20 cellular contexts compared by ENCODE assay signal in the genomic region with DNA sequence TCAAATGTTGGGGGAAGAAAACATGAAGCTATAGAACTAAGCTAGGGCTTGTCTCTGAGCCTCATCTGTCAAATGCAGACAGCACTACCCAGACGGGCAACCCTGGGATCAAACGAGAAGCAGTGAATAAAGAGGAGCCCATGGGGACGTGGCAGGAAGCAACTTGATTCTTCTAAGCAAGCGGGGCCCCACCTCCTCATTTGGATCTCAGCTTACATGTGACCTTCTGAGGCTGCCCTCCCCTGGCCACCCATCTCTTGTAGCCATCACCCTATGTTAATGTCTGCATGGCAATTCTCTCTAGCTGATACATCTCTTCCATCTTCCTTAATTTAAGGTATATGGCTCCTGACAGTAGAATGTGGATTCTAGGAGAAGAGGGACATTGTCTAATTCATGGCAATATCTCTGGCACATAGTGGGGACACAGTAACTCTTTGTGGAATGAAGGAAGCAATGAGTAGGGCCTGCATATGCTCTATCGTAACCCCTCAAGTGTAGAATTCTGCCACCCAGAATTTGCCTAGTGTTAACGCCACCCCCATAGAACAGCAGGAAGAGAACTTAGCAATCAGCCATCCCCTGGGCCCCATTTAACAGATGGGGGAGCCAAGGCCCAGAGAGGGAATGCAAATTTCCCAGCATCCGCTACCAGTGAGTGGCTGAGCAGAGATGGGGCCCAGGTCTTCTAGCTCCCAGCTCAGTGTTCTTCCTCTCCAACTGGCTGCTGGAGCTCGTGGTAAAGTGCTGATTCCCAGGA.
A peak's percentile ranks its signal among the peaks of the same experiment; 100 is the strongest.
DNase-seq lines count a peak whose midpoint lies in the region; ATAC-seq lines count a peak whose summit lies in the region.
"Had no signal": no experiment of that assay in that cellular context is flagged by ENCODE, and none has a peak within 500 bp of the region (broad histone marks: within the 10 kb centered on the region; RNA-seq: fewer than 3 reads in every experiment).

No MANE protein-coding gene starts in this region.

- CTCF ChIA-PET in activated CD4-positive, alpha-beta memory T cell treated with anti-CD3 and anti-CD28 coated beads for 36 hours (lab: Charles Lee) = no interaction called here

- no peak overlapping the region for H3K27ac Mint-ChIP-seq in activated CD4-positive, alpha-beta memory T cell treated with anti-CD3 and anti-CD28 coated beads for 36 hours
- H3K27ac Mint-ChIP-seq: B cell; CD4-positive, CD25-positive, alpha-beta regulatory T cell had no signal

- peak; percentile 69 for DNase-seq in NCI-H510A treated with DMSO at 0.1 percent for 48 hours (lab: John Stamatoyannopoulos, UW)
- no peak for DNase-seq in NCI-H510A (lab: John Stamatoyannopoulos, UW)
- DNase-seq in NCI-H2171 treated with DMSO at 0.1 percent for 48 hours (lab: John Stamatoyannopoulos, UW) = peak; percentile 92
- DNase-seq in germinal center (ENCODE audit: low spot score) = peak; percentile 41
- DNase-seq in activated CD4-positive, alpha-beta memory T cell treated with anti-CD3 and anti-CD28 coated beads for 36 hours = no peak
- DNase-seq in NCI-H524 treated with DMSO at 0.1 percent for 48 hours (lab: John Stamatoyannopoulos, UW) = no peak
- no peak for DNase-seq in GF-D8 (lab: John Stamatoyannopoulos, UW)
- DNase-seq: Caco-2; CD4-positive, CD25-positive, alpha-beta regulatory T cell; IMR-90; NCI-H1436; NCI-H2029 treated with DMSO at 0.1 percent for 48 hours; NCI-H226; NCI-H748 treated with DMSO at 0.1 percent for 48 hours; PC-3; SIG-M5; T-helper 1 cell had no signal

- no peak overlapping the region for H3K4me3 Mint-ChIP-seq in activated CD4-positive, alpha-beta memory T cell treated with anti-CD3 and anti-CD28 coated beads for 36 hours
- H3K4me3 Mint-ChIP-seq: B cell; CD4-positive, CD25-positive, alpha-beta regulatory T cell had no signal

- H3K9me3 Mint-ChIP-seq in activated CD4-positive, alpha-beta memory T cell treated with anti-CD3 and anti-CD28 coated beads for 36 hours = no peaks in the 10 kb centered on the region

- H3K4me1 Mint-ChIP-seq in activated CD4-positive, alpha-beta memory T cell treated with anti-CD3 and anti-CD28 coated beads for 36 hours (ENCODE audit: low read depth) = no peaks in the 10 kb centered on the region
- H3K4me1 Mint-ChIP-seq: B cell; CD4-positive, CD25-positive, alpha-beta regulatory T cell had no signal

- ATAC-seq in HG02588 (IDR thresholded peaks at IDR 0.05; ENCODE audit: unreplicated experiment) = no peak
- ATAC-seq: PC-3, SK-N-SH treated with all-trans-retinoic acid at 6 μM for 48 hours had no signal

- no peaks in the 10 kb centered on the region for H3K36me3 Mint-ChIP-seq in activated CD4-positive, alpha-beta memory T cell treated with anti-CD3 and anti-CD28 coated beads for 36 hours
- H3K36me3 Mint-ChIP-seq: CD4-positive, CD25-positive, alpha-beta regulatory T cell had no signal

- peaks cover 15% of the 10 kb centered on the region for H3K27me3 Mint-ChIP-seq in activated CD4-positive, alpha-beta memory T cell treated with anti-CD3 and anti-CD28 coated beads for 36 hours

- intact Hi-C loops in activated CD4-positive, alpha-beta memory T cell treated with anti-CD3 and anti-CD28 coated beads for 36 hours (cut with micrococcal nuclease) = no loop called here

- POLR2A ChIA-PET in activated CD4-positive, alpha-beta memory T cell treated with anti-CD3 and anti-CD28 coated beads for 36 hours (lab: Charles Lee) = no interaction called here

Comparison
In these comparisons a context has a peak if more than half of its experiments do, and no peak if none do; other contexts are left out.
1. DNase-seq: peak in NCI-H510A treated with DMSO at 0.1 percent for 48 hours (single experiment), NCI-H2171 treated with DMSO at 0.1 percent for 48 hours (single experiment) and germinal center (single experiment); none in NCI-H510A (single experiment), activated CD4-positive, alpha-beta memory T cell treated with anti-CD3 and anti-CD28 coated beads for 36 hours (single experiment), NCI-H524 treated with DMSO at 0.1 percent for 48 hours (single experiment) and GF-D8 (single experiment).